Comparison of ENCODE assay signal across 15 cellular contexts in genomic region chr9:127088724-127089615, GRCh38. TPM values are rescaled to one million over a fixed set of nuclear protein-coding genes. Genes with fewer than 3 reads are reported as not detected.
"Had no signal": no experiment of that assay in that cellular context is flagged by ENCODE, and none has a peak within 500 bp of the region (broad histone marks: within the 10 kb centered on the region; RNA-seq: fewer than 3 reads in every experiment).

No MANE protein-coding gene starts in this region.

- H3K4me3 ChIP-seq: lung, mucosa of descending colon, right lobe of liver, thoracic aorta had no signal

- H3K4me1 ChIP-seq: right lobe of liver had no signal

- H3K36me3 ChIP-seq: right lobe of liver, thoracic aorta had no signal

- H3K27me3 ChIP-seq: right lobe of liver had no signal

- H3K9me3 ChIP-seq: mucosa of descending colon, right lobe of liver, thoracic aorta had no signal

- DNase-seq: activated CD4-positive, alpha-beta T cell treated with anti-CD3 and anti-CD28 coated beads, Interleukin-2, amount 50 U/mL, for 4 hours; activated CD4-positive, CD25-positive, alpha-beta regulatory T cell treated with anti-CD3 and anti-CD28 coated beads, Interleukin-2, amount 50 U/mL, for 72 hours; activated gamma-delta T cell treated with Interleukin-2 at 50 U/mL for 16 hours; activated naive CD8-positive, alpha-beta T cell treated with anti-CD3 and anti-CD28 coated beads, Interleukin-2, amount 10 ng/mL, durations not matched to agents 7 days and 5 days; activated T-cell treated with anti-CD3 and anti-CD28 coated beads, Interleukin-2, amount 50 U/mL, for 72 hours; aorta; hypothalamus; mucosa of descending colon; naive thymus-derived CD8-positive, alpha-beta T cell; nucleus accumbens; right lobe of liver; stimulated activated naive CD4-positive, alpha-beta T cell; SW 1271 had no signal

- H3K27ac ChIP-seq: right lobe of liver had no signal

- ATAC-seq: activated T-cell treated with anti-CD3 and anti-CD28 coated beads, Interleukin-2, amount 50 U/mL, for 72 hours; mucosa of descending colon; naive thymus-derived CD8-positive, alpha-beta T cell; right lobe of liver had no signal

RNA-seq across cellular contexts. Expression of gene ANGPTL2, which starts 33.5 kb away (rescaled TPM):
- total RNA-seq: activated naive CD8-positive, alpha-beta T cell treated with anti-CD3 and anti-CD28 coated beads, Interleukin-2, amount 10 ng/mL, durations not matched to agents 7 days and 5 days; activated T-cell treated with anti-CD3 and anti-CD28 coated beads, Interleukin-2, amount 50 U/mL, for 72 hours; naive thymus-derived CD8-positive, alpha-beta T cell had no signal
- polyA plus RNA-seq: naive thymus-derived CD8-positive, alpha-beta T cell had no signal
